ENCODE assay signal across 16 cellular contexts in genomic region chr9:126329476-126330275, GRCh38. TPM values are rescaled to one million over a fixed set of nuclear protein-coding genes. Genes with fewer than 3 reads are reported as not detected.
A peak's percentile ranks its signal among the peaks of the same experiment; 100 is the strongest.
DNase-seq lines count a peak whose midpoint lies in the region; ATAC-seq, FAIRE-seq and TF ChIP-seq lines count a peak whose summit lies in the region.
"Had no signal": no experiment of that assay in that cellular context is flagged by ENCODE, and none has a peak within 500 bp of the region (broad histone marks: within the 10 kb centered on the region; RNA-seq: fewer than 3 reads in every experiment).

No MANE protein-coding gene starts in this region.

- intact Hi-C loops in CD8-positive, alpha-beta T cell (cut with DNase I, micrococcal nuclease), result loop anchor here (5.0 kb wide), 1 partner anchor 143 kb away; no protein-coding TSS in a partner anchor
- intact Hi-C loops in dendritic cell treated with granulocyte-macrophage colony-stimulating factor and Interleukin-4, amounts not matched to agents 40 ng/mL and 50 ng/mL, for 4 days (cut with micrococcal nuclease), result no loop called here
- intact Hi-C loops in gastrocnemius medialis (cut with DNase I; ENCODE audit: low total_unique reads), result loop anchor here (5.0 kb wide), 1 partner anchor 163 kb away; no protein-coding TSS in a partner anchor
- intact Hi-C loops in right lobe of liver (cut with DNase I), result no loop called here

- H3K36me3 Mint-ChIP-seq in CD8-positive, alpha-beta T cell, result peaks cover 10% of the 10 kb centered on the region
- H3K36me3 Mint-ChIP-seq in dendritic cell treated with granulocyte-macrophage colony-stimulating factor and Interleukin-4, amounts not matched to agents 40 ng/mL and 50 ng/mL, for 4 days (ENCODE audit: low read depth), result peaks cover 58% of the 10 kb centered on the region
- H3K36me3 Mint-ChIP-seq in progenitor cell of endocrine pancreas (ENCODE audit: insufficient read depth), result peaks cover 11% of the 10 kb centered on the region

- CTCF ChIA-PET in CD8-positive, alpha-beta T cell (lab: Charles Lee), result interaction anchor here (1.0 to 6.5 kb wide), 6 partner anchors 10 to 172 kb away, joined by 3 to 31 read pairs (median 6); no protein-coding TSS in a partner anchor

- H3K36me3 ChIP-seq in CD8-positive, alpha-beta T cell (ENCODE audit: insufficient read depth, low read length), result no peaks in the 10 kb centered on the region
- H3K36me3 ChIP-seq in gastrocnemius medialis (no peaks in the 10 kb centered on the region), right lobe of liver (no peaks in the 10 kb centered on the region)

- H3K27me3 Mint-ChIP-seq in CD8-positive, alpha-beta T cell (ENCODE audit: low read depth), result no peaks in the 10 kb centered on the region
- no peaks in the 10 kb centered on the region for H3K27me3 Mint-ChIP-seq in dendritic cell treated with granulocyte-macrophage colony-stimulating factor and Interleukin-4, amounts not matched to agents 40 ng/mL and 50 ng/mL, for 4 days
- H3K27me3 Mint-ChIP-seq in progenitor cell of endocrine pancreas, result no peaks in the 10 kb centered on the region
- H3K27me3 Mint-ChIP-seq: activated T-cell treated with anti-CD3 and anti-CD28 coated beads, Interleukin-2, amount 50 U/mL, for 24 hours had no signal

- peaks cover 56% of the 10 kb centered on the region for H3K4me1 ChIP-seq in CD8-positive, alpha-beta T cell (ENCODE audit: insufficient read depth, low read length)
- H3K4me1 ChIP-seq in gastrocnemius medialis (peaks cover 73 to 74% of the 10 kb centered on the region in 2 donors), right lobe of liver (peaks cover 0 to 14% (median 4%) of the 10 kb centered on the region in 4 donors)

- peak in 4 of 7 experiments; percentile 13 to 61 (median 43) for DNase-seq in CD8-positive, alpha-beta T cell
- DNase-seq in M059J (ENCODE audit: low read depth) (peak; percentile 4), gastrocnemius medialis (peak; percentile 91 to 97), RCC 7860 (ENCODE audit: low spot score) (no peak), progenitor cell of endocrine pancreas (ENCODE audit: low spot score, unreplicated experiment) (no peak), right lobe of liver (no peak)
- DNase-seq: activated T-cell treated with anti-CD3 and anti-CD28 coated beads, Interleukin-2, amount 50 U/mL, for 24 hours; body of pancreas; CD4-positive, CD25-positive, alpha-beta regulatory T cell; HFFc6; NCI-H1092 treated with DMSO at 0.1 percent for 48 hours; NCI-H524 treated with DMSO at 0.1 percent for 48 hours; posterior cingulate gyrus; stimulated activated CD4-positive, alpha-beta T cell treated with anti-CD3 and anti-CD28 coated beads, Interleukin-4, amount 100 ng/mL, for 24 hours had no signal

- H3K27me3 ChIP-seq in CD8-positive, alpha-beta T cell (ENCODE audit: insufficient read depth, low read length), result no peaks in the 10 kb centered on the region
- no peaks in the 10 kb centered on the region for H3K27me3 ChIP-seq in gastrocnemius medialis
- no peaks in the 10 kb centered on the region for H3K27me3 ChIP-seq in right lobe of liver
- H3K27me3 ChIP-seq: body of pancreas had no signal

- POLR2A ChIA-PET in CD8-positive, alpha-beta T cell (lab: Charles Lee), result no interaction called here

- peaks cover 68% of the 10 kb centered on the region for H3K4me1 Mint-ChIP-seq in CD8-positive, alpha-beta T cell (ENCODE audit: low read depth)
- peaks cover 80% of the 10 kb centered on the region for H3K4me1 Mint-ChIP-seq in dendritic cell treated with granulocyte-macrophage colony-stimulating factor and Interleukin-4, amounts not matched to agents 40 ng/mL and 50 ng/mL, for 4 days (ENCODE audit: low read depth)
- H3K4me1 Mint-ChIP-seq in progenitor cell of endocrine pancreas (ENCODE audit: low read depth), result peaks cover 26% of the 10 kb centered on the region

- TF ChIP-seq POLR2A in gastrocnemius medialis (IDR thresholded peaks at IDR 0.05) (peak in 1 of 2 donors; percentile 10), right lobe of liver (IDR thresholded peaks at IDR 0.05) (no peak)

- ATAC-seq in CD8-positive, alpha-beta T cell, result peak; percentile 49
- peak; percentile 79 to 80 for ATAC-seq in gastrocnemius medialis
- no peak for ATAC-seq in HG03045 (IDR thresholded peaks at IDR 0.05; ENCODE audit: unreplicated experiment)
- no peak for ATAC-seq in right lobe of liver
- ATAC-seq: body of pancreas had no signal

- WGBS in right lobe of liver (ENCODE audit: insufficient coverage, low coverage, low lambda C conversion rate, missing lambda C conversion rate), result 76% methylated on average over 6 of the region's 10 CpGs

- no peak for FAIRE-seq in RCC 7860 (lab: Jason Lieb, UNC)

- no peaks in the 10 kb centered on the region for H3K9me3 ChIP-seq in CD8-positive, alpha-beta T cell (ENCODE audit: low read length)
- H3K9me3 ChIP-seq in gastrocnemius medialis (peaks cover 0 to under 1% (median 0%) of the 10 kb centered on the region in 3 donors), right lobe of liver (peaks cover 0 to 2% (median 0%) of the 10 kb centered on the region in 4 donors)
- H3K9me3 ChIP-seq: body of pancreas had no signal

- peak overlapping the region; percentile 35 for H3K4me3 Mint-ChIP-seq in CD8-positive, alpha-beta T cell
- peak overlapping the region; percentile 17 for H3K4me3 Mint-ChIP-seq in dendritic cell treated with granulocyte-macrophage colony-stimulating factor and Interleukin-4, amounts not matched to agents 40 ng/mL and 50 ng/mL, for 4 days
- no peak overlapping the region for H3K4me3 Mint-ChIP-seq in progenitor cell of endocrine pancreas (ENCODE audit: low read depth)
- H3K4me3 Mint-ChIP-seq: activated T-cell treated with anti-CD3 and anti-CD28 coated beads, Interleukin-2, amount 50 U/mL, for 24 hours; HFFc6 had no signal

- no peak overlapping the region for H3K27ac ChIP-seq in CD8-positive, alpha-beta T cell (ENCODE audit: low read depth, low read length)
- peak overlapping the region; percentile 90 to 97 (median 93) for H3K27ac ChIP-seq in gastrocnemius medialis
- H3K27ac ChIP-seq in right lobe of liver, result no peak overlapping the region
- H3K27ac ChIP-seq: body of pancreas had no signal

- in situ Hi-C loops in gastrocnemius medialis (cut with MboI; ENCODE audit: low sequenced_read_pairs in 4 of 4), result no loop called here

- no peak for TF ChIP-seq CTCF in CD8-positive, alpha-beta T cell (IDR thresholded peaks at IDR 0.05)
- TF ChIP-seq CTCF in gastrocnemius medialis (IDR thresholded peaks at IDR 0.05 in 4 of 5, conservative IDR thresholded peaks at IDR 0.05 in 1 of 5), result no peak
- no peak for TF ChIP-seq CTCF in progenitor cell of endocrine pancreas (IDR thresholded peaks at IDR 0.05; ENCODE audit: unreplicated experiment)
- TF ChIP-seq CTCF in right lobe of liver (IDR thresholded peaks at IDR 0.05), result no peak

- H3K4me3 ChIP-seq in CD8-positive, alpha-beta T cell (ENCODE audit: low read depth, low read length), result no peak overlapping the region
- H3K4me3 ChIP-seq in gastrocnemius medialis, result no peak overlapping the region
- H3K4me3 ChIP-seq in right lobe of liver, result no peak overlapping the region
- H3K4me3 ChIP-seq: body of pancreas had no signal

- peak overlapping the region; percentile 71 for H3K27ac Mint-ChIP-seq in CD8-positive, alpha-beta T cell
- H3K27ac Mint-ChIP-seq in dendritic cell treated with granulocyte-macrophage colony-stimulating factor and Interleukin-4, amounts not matched to agents 40 ng/mL and 50 ng/mL, for 4 days, result peak overlapping the region; percentile 42
- H3K27ac Mint-ChIP-seq in progenitor cell of endocrine pancreas, result no peak overlapping the region
- H3K27ac Mint-ChIP-seq: activated T-cell treated with anti-CD3 and anti-CD28 coated beads, Interleukin-2, amount 50 U/mL, for 24 hours; CD4-positive, CD25-positive, alpha-beta regulatory T cell; HFFc6 had no signal

- no peaks in the 10 kb centered on the region for H3K9me3 Mint-ChIP-seq in CD8-positive, alpha-beta T cell
- H3K9me3 Mint-ChIP-seq in dendritic cell treated with granulocyte-macrophage colony-stimulating factor and Interleukin-4, amounts not matched to agents 40 ng/mL and 50 ng/mL, for 4 days, result no peaks in the 10 kb centered on the region
- H3K9me3 Mint-ChIP-seq in progenitor cell of endocrine pancreas (ENCODE audit: low read depth), result peaks cover 2% of the 10 kb centered on the region
- H3K9me3 Mint-ChIP-seq: activated T-cell treated with anti-CD3 and anti-CD28 coated beads, Interleukin-2, amount 50 U/mL, for 24 hours; CD4-positive, CD25-positive, alpha-beta regulatory T cell; HFFc6 had no signal

RNA-seq across cellular contexts. Expression of gene MVB12B, which starts 3.0 kb away (rescaled TPM):
- 10 to 100 TPM; 25.7 to 26.9 TPM for total RNA-seq in CD8-positive, alpha-beta T cell
- total RNA-seq in M059J (2014; rRNA removed; shearing (Covaris generic)), result 1.5 and 3.2 TPM in 2 replicates
- total RNA-seq in gastrocnemius medialis (10 to 100 TPM in 2 of 4 donors, 1 to 10 TPM in 2; 6.1 to 18.0 (median 13.2) TPM), progenitor cell of endocrine pancreas (34.6 and 34.8 TPM in 2 replicates), right lobe of liver (10 to 100 TPM in 2 of 6 experiments, 1 to 10 TPM in 4; 7.2 to 16.2 (median 9.1) TPM)

Comparison
In these comparisons a context has a peak if more than half of its experiments do, and no peak if none do; other contexts are left out.
1. ATAC-seq: peak in CD8-positive, alpha-beta T cell (single experiment) and gastrocnemius medialis (2 of 2); none in HG03045 (single experiment) and right lobe of liver (0 of 4).
2. DNase-seq: peak in CD8-positive, alpha-beta T cell (4 of 7), M059J (single experiment) and gastrocnemius medialis (2 of 2); none in RCC 7860 (single experiment), progenitor cell of endocrine pancreas (single experiment) and right lobe of liver (0 of 3).
3. H3K27ac ChIP-seq: peak in gastrocnemius medialis (4 of 4); none in CD8-positive, alpha-beta T cell (single experiment) and right lobe of liver (0 of 3).
4. intact Hi-C loops: an anchor here in CD8-positive, alpha-beta T cell (5.0 kb wide) and gastrocnemius medialis (5.0 kb wide); none called in dendritic cell treated with granulocyte-macrophage colony-stimulating factor and Interleukin-4, amounts not matched to agents 40 ng/mL and 50 ng/mL, for 4 days and right lobe of liver.